Comparison of ENCODE assay signal across 32 cellular contexts in genomic region chr6:119896806-119897205, GRCh38.
"Had no signal": no experiment of that assay in that cellular context is flagged by ENCODE, and none has a peak within 500 bp of the region (broad histone marks: within the 10 kb centered on the region; RNA-seq: fewer than 3 reads in every experiment).

No MANE protein-coding gene starts in this region.

- H3K27ac ChIP-seq: adrenal gland, body of pancreas, breast epithelium, cardiac muscle cell, colonic mucosa, dorsolateral prefrontal cortex, foreskin keratinocyte, gastrocnemius medialis, heart left ventricle, WERI-Rb-1 had no signal

- H3K9me3 ChIP-seq: adrenal gland, body of pancreas, breast epithelium, colonic mucosa, gastrocnemius medialis, heart left ventricle had no signal

- DNase-seq: activated B cell treated with CpG ODN at 0.5 μM for 24 hours; activated CD4-positive, alpha-beta T cell treated with anti-CD3 and anti-CD28 coated beads for 48 hours; activated CD4-positive, alpha-beta T cell treated with anti-CD3 and anti-CD28 coated beads, Interleukin-2, amount 50 U/mL, for 1 hour; activated CD4-positive, alpha-beta T cell treated with anti-CD3 and anti-CD28 coated beads, Interleukin-2, amount 50 U/mL, for 48 hours; activated CD8-positive, alpha-beta memory T cell treated with anti-CD3 and anti-CD28 coated beads for 24 hours; activated CD8-positive, alpha-beta T cell treated with anti-CD3 and anti-CD28 coated beads for 36 hours; activated effector memory CD4-positive, alpha-beta T cell treated with Interleukin-2 at 50 U/mL for 16 hours; activated naive CD4-positive, alpha-beta T cell treated with anti-CD3 and anti-CD28 coated beads for 36 hours; activated naive CD8-positive, alpha-beta T cell treated with anti-CD3 and anti-CD28 coated beads for 36 hours; activated naive CD8-positive, alpha-beta T cell treated with anti-CD3 and anti-CD28 coated beads, Interleukin-2, amount 50 U/mL, for 24 hours; activated T-cell treated with anti-CD3 and anti-CD28 coated beads, Interleukin-2, amount 50 U/mL, for 4 hours; adrenal gland; aorta; body of pancreas; central memory CD4-positive, alpha-beta T cell; cerebellar nuclear complex; colonic mucosa; dorsolateral prefrontal cortex; effector memory CD4-positive, alpha-beta T cell; endodermal cell; foreskin keratinocyte; gastrocnemius medialis; glutamatergic neuron; heart left ventricle; T-helper 17 cell; T1000; WERI-Rb-1 had no signal

- ATAC-seq: activated CD4-positive, CD25-positive, alpha-beta regulatory T cell treated with anti-CD3 and anti-CD28 coated beads, Interleukin-2, amount 50 U/mL, for 24 hours; activated CD8-positive, alpha-beta T cell treated with anti-CD3 and anti-CD28 coated beads for 36 hours; activated naive CD8-positive, alpha-beta T cell treated with anti-CD3 and anti-CD28 coated beads, Interleukin-2, amount 50 U/mL, for 24 hours; activated T-cell treated with anti-CD3 and anti-CD28 coated beads, Interleukin-2, amount 50 U/mL, for 4 hours; activated T-helper 17 cell treated with anti-CD3 and anti-CD28 coated beads, Interleukin-2, amount 50 U/mL, for 72 hours; body of pancreas; esophagus mucosa; foreskin keratinocyte; gastrocnemius medialis; heart left ventricle; T-helper 17 cell had no signal

- H3K36me3 ChIP-seq: adrenal gland, breast epithelium, cardiac muscle cell, colonic mucosa, gastrocnemius medialis, heart left ventricle, WERI-Rb-1 had no signal

- H3K4me3 ChIP-seq: adrenal gland, body of pancreas, breast epithelium, cardiac muscle cell, colonic mucosa, dorsolateral prefrontal cortex, gastrocnemius medialis, heart left ventricle had no signal

- H3K4me1 ChIP-seq: adrenal gland, body of pancreas, breast epithelium, colonic mucosa, foreskin keratinocyte, gastrocnemius medialis, heart left ventricle had no signal

- H3K27me3 ChIP-seq: adrenal gland, body of pancreas, breast epithelium, cardiac muscle cell, colonic mucosa, dorsolateral prefrontal cortex, foreskin keratinocyte, gastrocnemius medialis, heart left ventricle had no signal
